Comparison of ENCODE assay signal across 27 cellular contexts in the genomic region with DNA sequence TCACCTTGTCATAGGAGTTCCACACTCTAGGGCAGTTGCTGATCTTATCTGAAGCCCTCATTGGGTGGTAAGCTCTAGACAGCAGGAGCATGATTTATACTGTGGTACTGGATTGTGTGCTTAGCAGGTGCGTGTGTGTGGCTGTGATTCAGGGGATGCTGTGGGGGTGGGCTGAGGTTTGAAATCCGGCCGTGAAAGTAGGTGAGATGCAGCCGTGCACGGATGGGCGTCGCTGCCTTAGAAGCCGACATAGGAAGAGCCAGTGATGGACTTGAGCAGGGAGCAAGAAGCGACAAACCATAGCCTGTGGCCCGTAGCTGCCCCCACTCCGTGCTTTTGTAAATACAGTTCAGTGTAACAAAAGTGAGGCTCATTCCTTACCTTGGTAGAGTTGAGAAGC.
"Had no signal": no experiment of that assay in that cellular context is flagged by ENCODE, and none has a peak within 500 bp of the region (broad histone marks: within the 10 kb centered on the region; RNA-seq: fewer than 3 reads in every experiment).

No MANE protein-coding gene starts in this region.

- H3K4me1 Mint-ChIP-seq: nephron had no signal

- H3K4me1 ChIP-seq: foreskin keratinocyte had no signal

- DNase-seq: activated B cell treated with CpG ODN at 0.5 μM for 24 hours; activated CD4-positive, alpha-beta T cell treated with anti-CD3 and anti-CD28 coated beads for 36 hours; activated CD4-positive, alpha-beta T cell treated with anti-CD3 and anti-CD28 coated beads, Interleukin-2, amount 50 U/mL, for 4 hours; activated CD8-positive, alpha-beta memory T cell treated with anti-CD3 and anti-CD28 coated beads for 24 hours; activated CD8-positive, alpha-beta memory T cell treated with anti-CD3 and anti-CD28 coated beads, Interleukin-2, amount 50 U/mL, for 4 hours; activated naive CD4-positive, alpha-beta T cell; activated naive CD8-positive, alpha-beta T cell treated with anti-CD3 and anti-CD28 coated beads, Interleukin-2, amount 10 ng/mL, durations not matched to agents 7 days and 5 days; activated T-cell treated with anti-CD3 and anti-CD28 coated beads, Interleukin-2, amount 50 U/mL, for 24 hours; amniotic stem cell; effector CD4-positive, alpha-beta T cell; erythroblast; foreskin keratinocyte; immature natural killer cell; kidney glomerular epithelial cell; left ventricle myocardium superior; nucleus accumbens; posterior cingulate gyrus; small intestine; stimulated activated CD4-positive, alpha-beta T cell treated with anti-CD3 and anti-CD28 coated beads, Interleukin-15, amount 100 ng/mL, for 24 hours; stimulated activated naive B cell treated with anti-CD40 and anti-IgM and Interleukin-4, amounts not matched to agents 10 μg/mL and 1 μg/mL and 100 μg/mL, for 72 hours; T1000; trophoblast cell had no signal

- H3K27ac ChIP-seq: foreskin keratinocyte had no signal

- H3K9me3 Mint-ChIP-seq: activated B cell treated with CpG ODN at 0.5 μM for 24 hours; activated naive CD8-positive, alpha-beta T cell treated with anti-CD3 and anti-CD28 coated beads, Interleukin-2, amount 10 ng/mL, durations not matched to agents 7 days and 5 days; activated T-cell treated with anti-CD3 and anti-CD28 coated beads, Interleukin-2, amount 50 U/mL, for 24 hours; activated T-helper 17 cell treated with anti-CD3 and anti-CD28 coated beads, Interleukin-2, amount 50 U/mL, for 72 hours; dendritic cell treated with granulocyte-macrophage colony-stimulating factor and Interleukin-4, amounts not matched to agents 40 ng/mL and 50 ng/mL, for 4 days; immature natural killer cell; memory B cell; nephron; stimulated activated naive B cell treated with anti-CD40 and anti-IgM and Interleukin-4, amounts not matched to agents 10 μg/mL and 1 μg/mL and 100 μg/mL, for 72 hours had no signal

- ATAC-seq: activated CD4-positive, alpha-beta T cell treated with anti-CD3 and anti-CD28 coated beads for 36 hours; activated T-helper 17 cell treated with anti-CD3 and anti-CD28 coated beads, Interleukin-2, amount 50 U/mL, for 72 hours; foreskin keratinocyte; left ventricle myocardium superior; sciatic nerve; stimulated activated naive B cell treated with anti-CD40 and anti-IgM and Interleukin-4, amounts not matched to agents 10 μg/mL and 1 μg/mL and 100 μg/mL, for 72 hours had no signal

- H3K4me3 Mint-ChIP-seq: activated B cell treated with CpG ODN at 0.5 μM for 24 hours; activated CD4-positive, alpha-beta T cell treated with anti-CD3 and anti-CD28 coated beads for 36 hours; activated naive CD8-positive, alpha-beta T cell treated with anti-CD3 and anti-CD28 coated beads, Interleukin-2, amount 10 ng/mL, durations not matched to agents 7 days and 5 days; activated T-cell treated with anti-CD3 and anti-CD28 coated beads, Interleukin-2, amount 50 U/mL, for 24 hours; activated T-helper 17 cell treated with anti-CD3 and anti-CD28 coated beads, Interleukin-2, amount 50 U/mL, for 72 hours; dendritic cell treated with granulocyte-macrophage colony-stimulating factor and Interleukin-4, amounts not matched to agents 40 ng/mL and 50 ng/mL, for 4 days; memory B cell; nephron; stimulated activated naive B cell treated with anti-CD40 and anti-IgM and Interleukin-4, amounts not matched to agents 10 μg/mL and 1 μg/mL and 100 μg/mL, for 72 hours had no signal

- H3K27ac Mint-ChIP-seq: activated B cell treated with CpG ODN at 0.5 μM for 24 hours; activated CD4-positive, alpha-beta T cell treated with anti-CD3 and anti-CD28 coated beads for 36 hours; activated naive CD8-positive, alpha-beta T cell treated with anti-CD3 and anti-CD28 coated beads, Interleukin-2, amount 10 ng/mL, durations not matched to agents 7 days and 5 days; activated T-cell treated with anti-CD3 and anti-CD28 coated beads, Interleukin-2, amount 50 U/mL, for 24 hours; activated T-helper 17 cell treated with anti-CD3 and anti-CD28 coated beads, Interleukin-2, amount 50 U/mL, for 72 hours; dendritic cell treated with granulocyte-macrophage colony-stimulating factor and Interleukin-4, amounts not matched to agents 40 ng/mL and 50 ng/mL, for 4 days; memory B cell; nephron; stimulated activated naive B cell treated with anti-CD40 and anti-IgM and Interleukin-4, amounts not matched to agents 10 μg/mL and 1 μg/mL and 100 μg/mL, for 72 hours had no signal

- H3K27me3 Mint-ChIP-seq: activated B cell treated with CpG ODN at 0.5 μM for 24 hours; dendritic cell treated with granulocyte-macrophage colony-stimulating factor and Interleukin-4, amounts not matched to agents 40 ng/mL and 50 ng/mL, for 4 days; stimulated activated naive B cell treated with anti-CD40 and anti-IgM and Interleukin-4, amounts not matched to agents 10 μg/mL and 1 μg/mL and 100 μg/mL, for 72 hours had no signal

- H3K36me3 Mint-ChIP-seq: activated naive CD8-positive, alpha-beta T cell treated with anti-CD3 and anti-CD28 coated beads, Interleukin-2, amount 10 ng/mL, durations not matched to agents 7 days and 5 days; immature natural killer cell; memory B cell; stimulated activated naive B cell treated with anti-CD40 and anti-IgM and Interleukin-4, amounts not matched to agents 10 μg/mL and 1 μg/mL and 100 μg/mL, for 72 hours had no signal

- H3K27me3 ChIP-seq: foreskin keratinocyte had no signal
